Comparison of ENCODE assay signal across 17 cellular contexts in the genomic region with DNA sequence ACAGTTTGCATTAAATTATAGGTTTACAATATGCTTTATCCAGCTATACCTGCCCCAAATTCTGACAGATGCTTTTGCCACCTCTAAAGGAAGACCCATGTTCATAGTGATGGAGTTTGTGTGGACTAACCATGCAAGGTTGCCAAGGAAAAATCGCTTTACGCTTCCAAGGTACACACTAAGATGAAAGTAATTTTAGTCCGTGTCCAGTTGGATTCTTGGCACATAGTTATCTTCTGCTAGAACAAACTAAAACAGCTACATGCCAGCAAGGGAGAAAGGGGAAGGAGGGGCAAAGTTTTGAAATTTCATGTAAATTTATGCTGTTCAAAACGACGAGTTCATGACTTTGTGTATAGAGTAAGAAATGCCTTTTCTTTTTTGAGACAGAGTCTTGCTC.
"Had no signal": no experiment of that assay in that cellular context is flagged by ENCODE, and none has a peak within 500 bp of the region (broad histone marks: within the 10 kb centered on the region; RNA-seq: fewer than 3 reads in every experiment).

No MANE protein-coding gene starts in this region.

- H3K27ac ChIP-seq: dorsolateral prefrontal cortex, epithelial cell of prostate, hepatocyte, left lung, SK-N-MC, uterus, WERI-Rb-1 had no signal

- FAIRE-seq: astrocyte, islet of Langerhans had no signal

- H3K4me1 ChIP-seq: left lung, uterus had no signal

- H3K27me3 ChIP-seq: dorsolateral prefrontal cortex, hepatocyte, left lung, tibial nerve, uterus had no signal

- ATAC-seq: activated T-cell treated with anti-CD3 and anti-CD28 coated beads, Interleukin-2, amount 50 U/mL, for 72 hours; left lung; stimulated activated naive B cell treated with anti-CD40 and anti-IgM and Interleukin-4, amounts not matched to agents 10 μg/mL and 1 μg/mL and 100 μg/mL, for 72 hours had no signal

- H3K4me3 ChIP-seq: dorsolateral prefrontal cortex, hepatocyte, left lung, SK-N-MC, tibial nerve, uterus had no signal

- H3K9me3 ChIP-seq: left lung, tibial nerve, uterus had no signal

- H3K36me3 ChIP-seq: left lung, uterus had no signal

- DNase-seq: activated CD4-positive, alpha-beta T cell treated with anti-CD3 and anti-CD28 coated beads for 1 hour; activated effector memory CD4-positive, alpha-beta T cell treated with anti-CD3 and anti-CD28 coated beads, Interleukin-2, amount 50 U/mL, for 16 hours; activated naive CD4-positive, alpha-beta T cell treated with anti-CD3 and anti-CD28 coated beads, Interleukin-2, amount 50 U/mL, for 16 hours; activated T-cell treated with anti-CD3 and anti-CD28 coated beads, Interleukin-2, amount 50 U/mL, for 72 hours; dorsolateral prefrontal cortex; endodermal cell; left lung; naive B cell; stimulated activated naive B cell treated with anti-CD40 and anti-IgM and Interleukin-4, amounts not matched to agents 10 μg/mL and 1 μg/mL and 100 μg/mL, for 72 hours; uterus; WERI-Rb-1 had no signal
